ENCODE assay signal across 9 cellular contexts in genomic region chr14:104986487-104987164, GRCh38. TPM values are rescaled to one million over a fixed set of nuclear protein-coding genes. Genes with fewer than 3 reads are reported as not detected.
DNase-seq lines count a peak whose midpoint lies in the region; ATAC-seq, FAIRE-seq and TF ChIP-seq lines count a peak whose summit lies in the region.
"Had no signal": no experiment of that assay in that cellular context is flagged by ENCODE, and none has a peak within 500 bp of the region (broad histone marks: within the 10 kb centered on the region; RNA-seq: fewer than 3 reads in every experiment).

No MANE protein-coding gene starts in this region.

- TF ChIP-seq RAD21 in A549 (conservative IDR thresholded peaks at IDR 0.05 in 1 of 2, IDR thresholded peaks at IDR 0.05 in 1 of 2) (no peak), IMR-90 (IDR thresholded peaks at IDR 0.05; ENCODE audit: low read length) (no peak; the same call in 1 of the 2 replicates)

- H4K20me1 ChIP-seq in IMR-90 (ENCODE audit: insufficient read depth, low read length) = peaks cover 4% of the 10 kb centered on the region; the same call in 1 of the 2 replicates

- H3K4me3 Mint-ChIP-seq in chondrocyte (ENCODE audit: unreplicated experiment) = peak overlapping the region; percentile 60

- H3K27me3 ChIP-seq in IMR-90 (ENCODE audit: control insufficient read depth, insufficient read depth, low read length) (no peaks in the 10 kb centered on the region), muscle layer of duodenum (ENCODE audit: low read depth, low read length) (no peaks in the 10 kb centered on the region)

- 71% methylated on average over 17 of the region's 19 CpGs for WGBS in A549 (ENCODE audit: missing lambda C conversion rate)
- no CpG with 5 or more reads among the region's 19 CpGs for WGBS in IMR-90 (ENCODE audit: extremely low coverage in 2 of 2, insufficient read length in 1 of 2), 2 experiments

- no peak for TF ChIP-seq EP300 in A549 (IDR thresholded peaks at IDR 0.05)

- no peak overlapping the region for H2BK120ac ChIP-seq in IMR-90 (ENCODE audit: low read depth, low read length)

- FAIRE-seq in A549 (lab: Jason Lieb, UNC) = no peak

- dilution Hi-C loops in IMR-90 (cut with HindIII; ENCODE audit: low sequenced_read_pairs, unreplicated experiment) = no loop called here

- no peak overlapping the region for H2BK20ac ChIP-seq in IMR-90 (ENCODE audit: low read depth, low read length)

- TF ChIP-seq POLR2A in A549 (IDR thresholded peaks at IDR 0.05; ENCODE audit: low read length) (no peak), IMR-90 (IDR thresholded peaks at IDR 0.05; ENCODE audit: low read depth, low read length) (no peak)

- POLR2A ChIA-PET in A549 (lab: Yijun Ruan, JAX) = no interaction called here
- POLR2A ChIA-PET in IMR-90 (lab: Charles Lee; ENCODE audit: unreplicated experiment) = no interaction called here

- ATAC-seq in A549 (peak in 1 of 2 experiments; percentile 3; a peak in 3 of 6 replicates), IMR-90 (ENCODE audit: low read depth) (no peak), HG02588 (IDR thresholded peaks at IDR 0.05; ENCODE audit: unreplicated experiment) (no peak), HG02642 (IDR thresholded peaks at IDR 0.05; ENCODE audit: poor library complexity, unreplicated experiment) (no peak)

- H3K4me1 Mint-ChIP-seq in chondrocyte (ENCODE audit: low read depth) = peaks cover 10% of the 10 kb centered on the region

- H3K36me3 Mint-ChIP-seq in chondrocyte (ENCODE audit: low read depth) = no peaks in the 10 kb centered on the region

- CTCF ChIA-PET in A549 (lab: Yijun Ruan, JAX) = interaction anchor here (1.4 to 5.7 kb wide), 4 partner anchors 10 to 58 kb away, joined by 3 to 74 read pairs (median 6); no protein-coding TSS in a partner anchor
- CTCF ChIA-PET in IMR-90 (lab: Yijun Ruan, JAX) = no interaction called here

- H3K36me3 ChIP-seq in IMR-90 (ENCODE audit: control insufficient read depth, insufficient read depth, low read length) (peaks cover under 1% of the 10 kb centered on the region; the same call in 1 of the 2 replicates), muscle layer of duodenum (ENCODE audit: control insufficient read depth in 1 of 2, insufficient read depth in 2 of 2, low read length in 2 of 2) (peaks cover 0 to 5% of the 10 kb centered on the region in 2 donors)

- no peaks in the 10 kb centered on the region for H3K9me3 ChIP-seq in A549
- H3K9me3 ChIP-seq in IMR-90 (ENCODE audit: control insufficient read depth, insufficient read depth, low read length) = no peaks in the 10 kb centered on the region
- no peaks in the 10 kb centered on the region for H3K9me3 ChIP-seq in muscle layer of duodenum (ENCODE audit: control insufficient read depth in 1 of 2, low read length in 2 of 2)

- no peak overlapping the region for H3K18ac ChIP-seq in IMR-90 (ENCODE audit: low read depth, low read length)

- no peaks in the 10 kb centered on the region for H3K27me3 Mint-ChIP-seq in chondrocyte (ENCODE audit: low read depth)

- H4K8ac ChIP-seq in IMR-90 (ENCODE audit: low read depth in 2 of 2, low read length in 2 of 2) = no peak overlapping the region

- 0 out of 2 replicates have a peak overlapping the region, but pooled peaks have one; percentile 29 for H2AK5ac ChIP-seq in IMR-90 (ENCODE audit: low read depth, low read length)

- intact Hi-C loops in IMR-90 (cut with micrococcal nuclease) = no loop called here

- no peak overlapping the region; the same call in 1 of the 2 replicates for H3K4ac ChIP-seq in IMR-90 (ENCODE audit: low read depth, low read length)

- H3K4me3 ChIP-seq in A549 = peak overlapping the region; percentile 87
- H3K4me3 ChIP-seq in IMR-90 (ENCODE audit: insufficient read depth, low read depth, low read length) = peak overlapping the region; percentile 71
- peak overlapping the region; percentile 46 to 76 for H3K4me3 ChIP-seq in muscle layer of duodenum (ENCODE audit: low read depth in 1 of 2, low read length in 2 of 2)

- no peak overlapping the region for H2BK5ac ChIP-seq in IMR-90 (ENCODE audit: low read depth, low read length, poor library complexity, severe bottlenecking)

- H3K27ac Mint-ChIP-seq in chondrocyte (ENCODE audit: unreplicated experiment) = no peak overlapping the region

- no peak overlapping the region for H3K56ac ChIP-seq in IMR-90 (ENCODE audit: extremely low read depth, insufficient read depth, low read length)

- H2AK9ac ChIP-seq in IMR-90 (replicated peaks; ENCODE audit: low read depth, low read length, poor library complexity) = peak overlapping the region; percentile 93

- H3K79me1 ChIP-seq in IMR-90 (ENCODE audit: low read depth in 1 of 2, low read length in 2 of 2) = peaks cover 0 to 9% of the 10 kb centered on the region in 2 experiments; a peak in 1 of 4 replicates

- H3K27ac ChIP-seq in A549 (peak overlapping the region; percentile 89 to 96), IMR-90 (ENCODE audit: insufficient read depth, low read length) (no peak overlapping the region), muscle layer of duodenum (ENCODE audit: low read length) (no peak overlapping the region)

- no peak overlapping the region for H4K91ac ChIP-seq in IMR-90 (ENCODE audit: insufficient read depth, low read depth, low read length)

- no peak overlapping the region for H3K9ac ChIP-seq in IMR-90 (ENCODE audit: low read depth, low read length)

- 0 out of 2 replicates have a peak overlapping the region, but pooled peaks have one; percentile 9 for H3K23ac ChIP-seq in IMR-90 (ENCODE audit: low read depth, low read length)

- no peak overlapping the region for H4K5ac ChIP-seq in IMR-90 (ENCODE audit: low read depth, low read length)

- peak overlapping the region; percentile 96 for H2AFZ ChIP-seq in IMR-90 (replicated peaks; ENCODE audit: low read length, poor library complexity)

- peak overlapping the region; percentile 100 for H3K4me2 ChIP-seq in A549
- peak overlapping the region; percentile 84; the same call in 1 of the 2 replicates for H3K4me2 ChIP-seq in IMR-90 (ENCODE audit: low read depth, low read length)

- in situ Hi-C loops in IMR-90 (cut with MboI; ENCODE audit: low sequenced_read_pairs) = no loop called here

- DNase-seq in A549 (ENCODE audit: low read depth in 1 of 2, low spot score in 1 of 2) = no peak
- DNase-seq in IMR-90 = no peak
- peak; percentile 86 for DNase-seq in chondrocyte (ENCODE audit: low spot score)
- no peak for DNase-seq in iPS-NIHi11 (ENCODE audit: low spot score)
- no peak for DNase-seq in superior temporal gyrus (ENCODE audit: extremely low spot score)
- DNase-seq: left colon had no signal

- TF ChIP-seq CTCF in A549 (IDR thresholded peaks at IDR 0.05) (no peak), IMR-90 (conservative IDR thresholded peaks at IDR 0.05; ENCODE audit: low read depth, low read length) (no peak), chondrocyte (IDR thresholded peaks at IDR 0.05) (no peak)

- BruUV-seq in IMR-90 (replicated peaks; lab: Mats Ljungman, UMichigan) = no TSS peak

- H2BK15ac ChIP-seq in IMR-90 (ENCODE audit: low read depth, low read length) = no peak overlapping the region

- H3K4me1 ChIP-seq in A549 (peaks cover 16% of the 10 kb centered on the region; the same call in 2 of the 3 replicates), IMR-90 (ENCODE audit: control insufficient read depth, insufficient read depth, low read length) (peaks cover 3% of the 10 kb centered on the region; the same call in 1 of the 2 replicates), muscle layer of duodenum (ENCODE audit: control insufficient read depth in 1 of 2, insufficient read depth in 2 of 2, low read length in 2 of 2) (peaks cover 0 to 13% of the 10 kb centered on the region in 2 donors)

- H3K9me1 ChIP-seq in IMR-90 (ENCODE audit: insufficient read depth, low read length) = 0 out of 2 replicates have a peak, but pooled peaks cover 2% of the 10 kb centered on the region

- no peak overlapping the region for H3K14ac ChIP-seq in IMR-90 (replicated peaks; ENCODE audit: low read depth, low read length)

- no peaks in the 10 kb centered on the region for H3K9me3 Mint-ChIP-seq in chondrocyte (ENCODE audit: low read depth)

TF ChIP-seq in IMR-90, 13 proteins besides CTCF, POLR2A, EP300 and RAD21 (continues in another document):
- no peak for TF ChIP-seq MXI1 (IDR thresholded peaks at IDR 0.05; ENCODE audit: borderline replicate concordance, low read depth, low read length)

RNA-seq across cellular contexts. Expression of gene CLBA1, which starts 1.0 kb away (rescaled TPM):
- 11.3 and 11.5 TPM in 2 replicates for polyA plus RNA-seq in A549 (2011; rRNA removed)
- polyA plus RNA-seq in A549 (2012; cell fraction: cytosol; rRNA removed) = 7.7 and 8.6 TPM in 2 replicates
- 14.0 and 16.7 TPM in 2 replicates for polyA plus RNA-seq in A549 (2012; cell fraction: nucleus; rRNA removed)
- 10.7 to 12.5 TPM (median 12.0 TPM) in 3 replicates for polyA plus RNA-seq in A549 (2017; fragmentation: RNase III; extraction: RNeasy Plus Mini Kit Qiagen cat#74134 plus additional on column Dnase treatment)
- polyA minus RNA-seq in A549 (2011; rRNA and poly(A)+ RNA removed) = 8.6 and 9.5 TPM in 2 replicates
- total RNA-seq in IMR-90 (2012; rRNA removed) = 2.2 and 2.7 TPM in 2 replicates
- polyA plus RNA-seq in IMR-90 (2012; rRNA removed) = 5.2 and 6.2 TPM in 2 replicates
- 3.5 and 4.0 TPM in 2 replicates for polyA plus RNA-seq in IMR-90 (2012; cell fraction: cytosol; rRNA removed)
- polyA plus RNA-seq in IMR-90 (2012; cell fraction: nucleus; rRNA removed; ENCODE audit: low replicate concordance) = 10.8 and 12.0 TPM in 2 replicates
- 6.0 to 6.3 TPM (median 6.3 TPM) in 3 replicates for total RNA-seq in chondrocyte

RNA-seq across cellular contexts. Expression of gene AHNAK2, which starts 8.5 kb away (rescaled TPM):
- polyA plus RNA-seq in A549 (2011; rRNA removed) = 43.7 and 56.7 TPM in 2 replicates
- 9.8 and 11.7 TPM in 2 replicates for polyA plus RNA-seq in A549 (2012; cell fraction: cytosol; rRNA removed)
- polyA plus RNA-seq in A549 (2012; cell fraction: nucleus; rRNA removed) = 65.0 and 74.3 TPM in 2 replicates
- 34.4 to 46.5 TPM (median 43.3 TPM) in 3 replicates for polyA plus RNA-seq in A549 (2017; fragmentation: RNase III; extraction: RNeasy Plus Mini Kit Qiagen cat#74134 plus additional on column Dnase treatment)
- polyA minus RNA-seq in A549 (2011; rRNA and poly(A)+ RNA removed) = 212 and 231 TPM in 2 replicates
- 6.7 and 7.9 TPM in 2 replicates for total RNA-seq in IMR-90 (2012; rRNA removed)
- 2.5 and 2.6 TPM in 2 replicates for polyA plus RNA-seq in IMR-90 (2012; rRNA removed)
- 0.93 and 1.1 TPM in 2 replicates for polyA plus RNA-seq in IMR-90 (2012; cell fraction: cytosol; rRNA removed)
- 4.5 and 7.9 TPM in 2 replicates for polyA plus RNA-seq in IMR-90 (2012; cell fraction: nucleus; rRNA removed; ENCODE audit: low replicate concordance)
- 271 to 361 TPM (median 274 TPM) in 3 replicates for total RNA-seq in chondrocyte

RNA-seq across cellular contexts. Expression of gene CDCA4, which starts 34.3 kb away (rescaled TPM):
- 19.5 and 24.2 TPM in 2 replicates for polyA plus RNA-seq in A549 (2011; rRNA removed)
- 42.8 and 52.7 TPM in 2 replicates for polyA plus RNA-seq in A549 (2012; cell fraction: cytosol; rRNA removed)
- polyA plus RNA-seq in A549 (2012; cell fraction: nucleus; rRNA removed) = 44.8 and 46.3 TPM in 2 replicates
- 25.9 to 28.0 TPM (median 26.9 TPM) in 3 replicates for polyA plus RNA-seq in A549 (2017; fragmentation: RNase III; extraction: RNeasy Plus Mini Kit Qiagen cat#74134 plus additional on column Dnase treatment)
- 16.6 and 20.0 TPM in 2 replicates for polyA minus RNA-seq in A549 (2011; rRNA and poly(A)+ RNA removed)
- 17.7 and 19.7 TPM in 2 replicates for total RNA-seq in IMR-90 (2012; rRNA removed)
- 18.6 and 21.4 TPM in 2 replicates for polyA plus RNA-seq in IMR-90 (2012; rRNA removed)
- 17.8 and 18.2 TPM in 2 replicates for polyA plus RNA-seq in IMR-90 (2012; cell fraction: cytosol; rRNA removed)
- 9.9 and 13.1 TPM in 2 replicates for polyA plus RNA-seq in IMR-90 (2012; cell fraction: nucleus; rRNA removed; ENCODE audit: low replicate concordance)
- total RNA-seq in chondrocyte = 15.6 to 18.8 TPM (median 18.0 TPM) in 3 replicates

Comparison
In these comparisons a context has a peak if more than half of its experiments do, and no peak if none do; other contexts are left out.
1. H3K27ac ChIP-seq: peak in A549 (2 of 2); none in IMR-90 (single experiment) and muscle layer of duodenum (single experiment).
2. RNA of gene AHNAK2, which starts 8.5 kb away (total RNA-seq): 271 to 361 TPM in chondrocyte; 6.7 to 7.9 TPM in IMR-90; every median in the first group is over 10 times any median in the second.
3. Peak in every context shown above with its lines, with median percentiles within 50 percentile points of each other: H3K4me3 ChIP-seq.